ENCODE assay signal across 9 cellular contexts in genomic region chr10:88042162-88043100, GRCh38.
DNase-seq lines count a peak whose midpoint lies in the region; ATAC-seq and TF ChIP-seq lines count a peak whose summit lies in the region.
"Had no signal": no experiment of that assay in that cellular context is flagged by ENCODE, and none has a peak within 500 bp of the region (broad histone marks: within the 10 kb centered on the region; RNA-seq: fewer than 3 reads in every experiment).

No MANE protein-coding gene starts in this region.

- POLR2A ChIA-PET in Panc1 (lab: Charles Lee) = no interaction called here

- H3K27ac Mint-ChIP-seq in activated naive CD8-positive, alpha-beta T cell treated with anti-CD3 and anti-CD28 coated beads for 36 hours = no peak overlapping the region

- in situ Hi-C loops in Panc1 (cut with HindIII; ENCODE audit: low pct_unique_long_range_greater_than_20kb, low sequenced_read_pairs) = no loop called here
- in situ Hi-C loops in gastrocnemius medialis (cut with MboI; ENCODE audit: low sequenced_read_pairs in 4 of 4) = no loop called here

- H3K36me3 Mint-ChIP-seq in activated naive CD8-positive, alpha-beta T cell treated with anti-CD3 and anti-CD28 coated beads for 36 hours = no peaks in the 10 kb centered on the region

- H3K36me3 ChIP-seq in Panc1 (ENCODE audit: control insufficient read depth, insufficient read depth, low read length) = no peaks in the 10 kb centered on the region
- H3K36me3 ChIP-seq in gastrocnemius medialis = no peaks in the 10 kb centered on the region

- H3K4me3 Mint-ChIP-seq in activated naive CD8-positive, alpha-beta T cell treated with anti-CD3 and anti-CD28 coated beads for 36 hours = no peak overlapping the region

- CTCF ChIA-PET in Panc1 (lab: Charles Lee) = no interaction called here

- no peaks in the 10 kb centered on the region for H3K27me3 ChIP-seq in Panc1 (ENCODE audit: control insufficient read depth, insufficient read depth, low read length)
- H3K27me3 ChIP-seq in gastrocnemius medialis = no peaks in the 10 kb centered on the region

- peak; percentile 65 for DNase-seq in EL
- DNase-seq in Panc1 (ENCODE audit: low read depth, low spot score) = no peak
- DNase-seq in fibroblast of gingiva (ENCODE audit: low read depth) = peak; percentile 84
- peak; percentile 72 to 76 for DNase-seq in gastrocnemius medialis
- no peak for DNase-seq in activated CD4-positive, alpha-beta T cell treated with anti-CD3 and anti-CD28 coated beads, Interleukin-2, amount 50 U/mL, for 4 hours
- DNase-seq in effector CD8-positive, alpha-beta T cell (lab: John Stamatoyannopoulos, UW) = no peak
- DNase-seq in activated naive CD8-positive, alpha-beta T cell treated with anti-CD3 and anti-CD28 coated beads for 36 hours = no peak

- no TSS peak for BruUV-seq in Panc1 (replicated peaks; lab: Mats Ljungman, UMichigan)

- no peaks in the 10 kb centered on the region for H3K9me3 ChIP-seq in Panc1 (ENCODE audit: control insufficient read depth, insufficient read depth, low read depth, low read length)
- no peaks in the 10 kb centered on the region for H3K9me3 ChIP-seq in gastrocnemius medialis

- H3K4me3 ChIP-seq in Panc1 (ENCODE audit: low read depth in 2 of 2, low read length in 2 of 2) = no peak overlapping the region
- peak overlapping the region in 3 of 4 donors; percentile 14 to 16 (median 16) for H3K4me3 ChIP-seq in gastrocnemius medialis

- 0 out of 2 replicates have a peak, but pooled peaks have one; percentile 48 for ATAC-seq in Panc1
- ATAC-seq in gastrocnemius medialis = peak; percentile 94 to 95
- ATAC-seq in GM19463 (IDR thresholded peaks at IDR 0.05; ENCODE audit: unreplicated experiment) = no peak

- intact Hi-C loops in Panc1 (cut with micrococcal nuclease; ENCODE audit: unreplicated experiment) = no loop called here
- intact Hi-C loops in gastrocnemius medialis (cut with DNase I; ENCODE audit: low total_unique reads) = loop anchor here (2.0 kb wide), 1 partner anchor 180 kb away; the partner anchor contains the start of genes KLLN and PTEN

- TF ChIP-seq CTCF in Panc1 (IDR thresholded peaks at IDR 0.05) (no peak), gastrocnemius medialis (IDR thresholded peaks at IDR 0.05 in 4 of 5, conservative IDR thresholded peaks at IDR 0.05 in 1 of 5) (no peak)

- no peaks in the 10 kb centered on the region for H3K9me3 Mint-ChIP-seq in activated naive CD8-positive, alpha-beta T cell treated with anti-CD3 and anti-CD28 coated beads for 36 hours

- H3K27me3 Mint-ChIP-seq in activated naive CD8-positive, alpha-beta T cell treated with anti-CD3 and anti-CD28 coated beads for 36 hours = no peaks in the 10 kb centered on the region

- no peak overlapping the region for H3K27ac ChIP-seq in Panc1 (ENCODE audit: low read length)
- peak overlapping the region; percentile 73 to 84 (median 80) for H3K27ac ChIP-seq in gastrocnemius medialis
- H3K27ac ChIP-seq: VCaP had no signal

- H3K4me1 ChIP-seq in Panc1 (ENCODE audit: control insufficient read depth, insufficient read depth, low read length) = no peaks in the 10 kb centered on the region
- peaks cover 19 to 25% of the 10 kb centered on the region in 2 donors for H3K4me1 ChIP-seq in gastrocnemius medialis

- TF ChIP-seq POLR2A in gastrocnemius medialis (IDR thresholded peaks at IDR 0.05) = peak in 1 of 2 donors; percentile 0

- H3K4me1 Mint-ChIP-seq in activated naive CD8-positive, alpha-beta T cell treated with anti-CD3 and anti-CD28 coated beads for 36 hours = peaks cover 22% of the 10 kb centered on the region

Comparison
In these comparisons a context has a peak if more than half of its experiments do, and no peak if none do; other contexts are left out.
1. DNase-seq: peak in EL (single experiment), fibroblast of gingiva (single experiment) and gastrocnemius medialis (2 of 2); none in Panc1 (single experiment), activated CD4-positive, alpha-beta T cell treated with anti-CD3 and anti-CD28 coated beads, Interleukin-2, amount 50 U/mL, for 4 hours (0 of 2), effector CD8-positive, alpha-beta T cell (single experiment) and activated naive CD8-positive, alpha-beta T cell treated with anti-CD3 and anti-CD28 coated beads for 36 hours (single experiment).
2. H3K4me3 ChIP-seq: peak in gastrocnemius medialis (3 of 4); none in Panc1 (0 of 2).